ENCODE assay signal across 11 cellular contexts in the genomic region with DNA sequence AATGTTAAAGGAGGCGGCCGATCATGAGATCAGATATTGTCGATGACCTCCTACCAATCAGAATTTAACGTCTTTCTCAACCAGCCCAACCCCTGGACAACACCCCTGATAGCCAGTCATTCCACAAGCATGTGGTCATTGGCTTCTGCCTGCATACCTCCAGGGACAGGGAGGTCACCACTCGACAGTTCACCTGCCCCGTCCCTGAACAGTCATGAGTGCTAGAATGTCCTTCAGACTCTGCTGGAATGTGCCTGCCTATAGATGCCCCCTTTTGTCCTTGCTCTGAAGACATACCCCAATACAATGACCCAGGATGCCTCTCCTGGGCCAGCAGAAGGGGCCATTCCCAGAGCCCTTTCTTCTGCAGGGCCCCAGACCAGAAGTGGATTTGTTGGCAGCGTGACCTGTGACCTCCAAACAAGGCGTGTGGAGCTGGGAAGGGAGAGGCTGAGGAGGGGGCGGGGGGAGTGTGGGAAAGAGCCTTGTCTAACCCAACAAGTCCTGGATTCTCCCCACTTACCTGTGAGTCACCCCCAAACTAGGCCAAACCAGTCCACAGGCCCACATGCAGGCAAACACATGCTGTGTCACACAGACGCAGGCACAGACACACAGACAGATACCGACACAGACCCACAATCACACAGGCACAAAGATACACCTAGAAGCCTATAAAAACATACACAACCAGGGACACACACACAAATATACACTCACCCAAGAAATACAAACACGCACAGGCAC. TPM values are rescaled to one million over a fixed set of nuclear protein-coding genes. Genes with fewer than 3 reads are reported as not detected.
DNase-seq lines count a peak whose midpoint lies in the region; ATAC-seq and TF ChIP-seq lines count a peak whose summit lies in the region.
"Had no signal": no experiment of that assay in that cellular context is flagged by ENCODE, and none has a peak within 500 bp of the region (broad histone marks: within the 10 kb centered on the region; RNA-seq: fewer than 3 reads in every experiment).

No MANE protein-coding gene starts in this region.

- H3K36me3 Mint-ChIP-seq in progenitor cell of endocrine pancreas (ENCODE audit: insufficient read depth) = no peaks in the 10 kb centered on the region

- H3K27ac ChIP-seq in duodenal mucosa (ENCODE audit: low read depth, low read length) = no peak overlapping the region
- H3K27ac ChIP-seq: VCaP had no signal

- H3K27me3 ChIP-seq in duodenal mucosa (ENCODE audit: control insufficient read depth in 1 of 2, insufficient read depth in 2 of 2, low read length in 2 of 2) = no peaks in the 10 kb centered on the region

- H3K9me3 Mint-ChIP-seq in progenitor cell of endocrine pancreas (ENCODE audit: low read depth) = no peaks in the 10 kb centered on the region
- H3K9me3 Mint-ChIP-seq: activated naive CD4-positive, alpha-beta T cell treated with anti-CD3 and anti-CD28 coated beads for 36 hours had no signal

- intact Hi-C loops in Right ventricle myocardium inferior (cut with DNase I) = no loop called here

- no peak for TF ChIP-seq CTCF in progenitor cell of endocrine pancreas (IDR thresholded peaks at IDR 0.05; ENCODE audit: unreplicated experiment)

- H3K4me3 ChIP-seq in duodenal mucosa (ENCODE audit: low read depth in 1 of 2, low read length in 2 of 2) = peak overlapping the region; percentile 22 to 45

- ATAC-seq in Right ventricle myocardium inferior = no peak
- ATAC-seq in GM19035 (IDR thresholded peaks at IDR 0.05; ENCODE audit: unreplicated experiment) = no peak

- peaks cover 2% of the 10 kb centered on the region for H3K27me3 Mint-ChIP-seq in progenitor cell of endocrine pancreas

- H3K4me1 ChIP-seq in duodenal mucosa (ENCODE audit: control insufficient read depth in 1 of 2, insufficient read depth in 2 of 2, low read length in 2 of 2) = peaks cover 46 to 50% of the 10 kb centered on the region in 2 donors

- peaks cover 39% of the 10 kb centered on the region for H3K4me1 Mint-ChIP-seq in progenitor cell of endocrine pancreas (ENCODE audit: low read depth)

- H3K4me3 Mint-ChIP-seq in progenitor cell of endocrine pancreas (ENCODE audit: low read depth) = peak overlapping the region; percentile 0
- H3K4me3 Mint-ChIP-seq: activated naive CD4-positive, alpha-beta T cell treated with anti-CD3 and anti-CD28 coated beads for 36 hours had no signal

- H3K9ac ChIP-seq in duodenal mucosa (ENCODE audit: low read depth in 1 of 2, low read length in 2 of 2) = peak overlapping the region in 1 of 2 donors; percentile 50

- no peaks in the 10 kb centered on the region for H3K9me3 ChIP-seq in duodenal mucosa (ENCODE audit: control insufficient read depth in 1 of 2, low read length in 2 of 2)

- peak overlapping the region; percentile 75 for H3K27ac Mint-ChIP-seq in progenitor cell of endocrine pancreas
- H3K27ac Mint-ChIP-seq: activated naive CD4-positive, alpha-beta T cell treated with anti-CD3 and anti-CD28 coated beads for 36 hours had no signal

- DNase-seq in HT-29 (ENCODE audit: low spot score) = peak; percentile 76
- no peak for DNase-seq in progenitor cell of endocrine pancreas (ENCODE audit: low spot score, unreplicated experiment)
- DNase-seq in Right ventricle myocardium inferior (ENCODE audit: missing footprints) = no peak
- no peak for DNase-seq in activated effector memory CD4-positive, alpha-beta T cell treated with Interleukin-2 at 50 U/mL for 16 hours
- DNase-seq: activated naive CD4-positive, alpha-beta T cell treated with anti-CD3 and anti-CD28 coated beads for 36 hours; COR-L47; NCI-H748 treated with DMSO at 0.1 percent for 48 hours had no signal

- no peaks in the 10 kb centered on the region for H3K36me3 ChIP-seq in duodenal mucosa (ENCODE audit: control insufficient read depth in 1 of 2, insufficient read depth in 2 of 2, low read length in 2 of 2)

RNA-seq across cellular contexts. Expression of gene CRYBG2, which starts 2.2 kb away (rescaled TPM):
- 32.7 and 49.4 TPM in 2 replicates for total RNA-seq in HT-29 (2014; rRNA removed; shearing (Covaris generic))
- total RNA-seq in progenitor cell of endocrine pancreas (13.8 and 19.3 TPM in 2 replicates), Right ventricle myocardium inferior (not detected)
- total RNA-seq: lung microvascular endothelial cell had no signal

RNA-seq across cellular contexts. Expression of gene ZNF683, which starts 20.8 kb away (rescaled TPM):
- total RNA-seq in HT-29 (2014; rRNA removed; shearing (Covaris generic)) = not detected in 2 replicates
- total RNA-seq in progenitor cell of endocrine pancreas (not detected in 2 replicates), Right ventricle myocardium inferior (0.14 TPM)
- total RNA-seq: activated naive CD4-positive, alpha-beta T cell treated with anti-CD3 and anti-CD28 coated beads for 36 hours; lung microvascular endothelial cell had no signal

RNA-seq across cellular contexts. Expression of gene CD52, which starts 34.0 kb away (rescaled TPM):
- 1.5 and 2.1 TPM in 2 replicates for total RNA-seq in HT-29 (2014; rRNA removed; shearing (Covaris generic))
- total RNA-seq in progenitor cell of endocrine pancreas = 0.89 and 1.8 TPM in 2 replicates
- 6.5 TPM for total RNA-seq in Right ventricle myocardium inferior
- total RNA-seq: lung microvascular endothelial cell had no signal

RNA-seq across cellular contexts. Expression of gene UBXN11, which starts 45.3 kb away (rescaled TPM):
- total RNA-seq in HT-29 (2014; rRNA removed; shearing (Covaris generic)) = 22.0 and 26.8 TPM in 2 replicates
- total RNA-seq in progenitor cell of endocrine pancreas (47.8 and 48.9 TPM in 2 replicates), Right ventricle myocardium inferior (9.5 TPM)

RNA-seq across cellular contexts. Expression of gene LIN28A, which starts 58.9 kb away (rescaled TPM):
- not detected in 2 replicates for total RNA-seq in HT-29 (2014; rRNA removed; shearing (Covaris generic))
- total RNA-seq in progenitor cell of endocrine pancreas (80.2 and 87.8 TPM in 2 replicates), Right ventricle myocardium inferior (not detected)
- total RNA-seq: activated naive CD4-positive, alpha-beta T cell treated with anti-CD3 and anti-CD28 coated beads for 36 hours; lung microvascular endothelial cell had no signal

Comparison
In these comparisons a context has a peak if more than half of its experiments do, and no peak if none do; other contexts are left out.
1. RNA of gene CRYBG2, which starts 2.2 kb away (total RNA-seq): 32.7 to 49.4 TPM in HT-29 and 13.8 to 19.3 TPM in progenitor cell of endocrine pancreas; not detected in Right ventricle myocardium inferior (single experiment); every median in the first group is over 10 times any median in the second.